8 cellular contexts compared by ENCODE assay signal in genomic region chr7:101253199-101253598, GRCh38. TPM values are rescaled to one million over a fixed set of nuclear protein-coding genes. Genes with fewer than 3 reads are reported as not detected.
A peak's percentile ranks its signal among the peaks of the same experiment; 100 is the strongest.
DNase-seq lines count a peak whose midpoint lies in the region; ATAC-seq, FAIRE-seq and TF ChIP-seq lines count a peak whose summit lies in the region.
"Not testable (repeated sequence)": the region's sequence is repeated elsewhere in the genome, so short reads cannot be mapped to it uniquely, and the experiment has no call there.
"Had no signal": no experiment of that assay in that cellular context is flagged by ENCODE, and none has a peak within 500 bp of the region (broad histone marks: within the 10 kb centered on the region; RNA-seq: fewer than 3 reads in every experiment).

No MANE protein-coding gene starts in this region.

- H3K27me3 Mint-ChIP-seq in activated CD4-positive, alpha-beta T cell treated with anti-CD3 and anti-CD28 coated beads, Interleukin-2, amount 10 ng/mL, durations not matched to agents 24 days and 14 days; memory B cell; stimulated activated naive CD8-positive, alpha-beta T cell treated with anti-CD3 and anti-CD28 coated beads, Interleukin-15, amount 100 ng/mL, for 72 hours: not testable (repeated sequence)

- H3K79me2 ChIP-seq in DND-41 (ENCODE audit: insufficient read depth, low read length) (peaks cover 39% of the 10 kb centered on the region), OCI-LY3 (ENCODE audit: low read length) (peaks cover 37% of the 10 kb centered on the region), GM12878 (ENCODE audit: control insufficient read depth, insufficient read depth, low read length) (peaks cover 29% of the 10 kb centered on the region)

- SMC1A ChIA-PET in GM12878 (lab: Charles Lee; ENCODE audit: uncharacterized antibody, unreplicated experiment) = interaction anchor here (0.8 to 1.3 kb wide), 2 partner anchors 10 to 38 kb away, joined by 3 read pairs; no protein-coding TSS in a partner anchor

- in situ Hi-C loops in GM12878 (cut with MboI) = not testable (repeated sequence)

- not testable (repeated sequence) for TF ChIP-seq EP300 in GM12878 (IDR thresholded peaks at IDR 0.05; ENCODE audit: borderline replicate concordance in 1 of 2, control insufficient read depth in 1 of 2, low read depth in 2 of 2, low read length in 2 of 2)

- POLR2A ChIA-PET in GM12878 (lab: Charles Lee) = interaction anchor here (0.7 to 1.0 kb wide), 2 partner anchors 92 to 127 kb away, joined by 3 to 6 read pairs; no protein-coding TSS in a partner anchor

- TF ChIP-seq POLR2A in GM12878 (IDR thresholded peaks at IDR 0.05; ENCODE audit: low read depth, low read length) = not testable (repeated sequence)

- not testable (repeated sequence) for BruUV-seq in GM12878 (replicated peaks; lab: Mats Ljungman, UMichigan)

- H3K27ac Mint-ChIP-seq in activated CD4-positive, alpha-beta T cell treated with anti-CD3 and anti-CD28 coated beads, Interleukin-2, amount 10 ng/mL, durations not matched to agents 24 days and 14 days; memory B cell; stimulated activated naive CD8-positive, alpha-beta T cell treated with anti-CD3 and anti-CD28 coated beads, Interleukin-15, amount 100 ng/mL, for 72 hours: not testable (repeated sequence)

- peaks cover 15% of the 10 kb centered on the region for H3K4me1 Mint-ChIP-seq in activated CD4-positive, alpha-beta T cell treated with anti-CD3 and anti-CD28 coated beads, Interleukin-2, amount 10 ng/mL, durations not matched to agents 24 days and 14 days
- H3K4me1 Mint-ChIP-seq in memory B cell = peaks cover 15% of the 10 kb centered on the region
- peaks cover 36% of the 10 kb centered on the region for H3K4me1 Mint-ChIP-seq in stimulated activated naive CD8-positive, alpha-beta T cell treated with anti-CD3 and anti-CD28 coated beads, Interleukin-15, amount 100 ng/mL, for 72 hours

- H3K36me3 Mint-ChIP-seq in activated CD4-positive, alpha-beta T cell treated with anti-CD3 and anti-CD28 coated beads, Interleukin-2, amount 10 ng/mL, durations not matched to agents 24 days and 14 days (ENCODE audit: low read depth) = peaks cover 13% of the 10 kb centered on the region
- H3K36me3 Mint-ChIP-seq in memory B cell = not testable (repeated sequence)

- TF ChIP-seq CTCF in DND-41 (IDR thresholded peaks at IDR 0.05; ENCODE audit: borderline replicate concordance, extremely low read depth, low read length, poor library complexity, severe bottlenecking); OCI-LY3 (IDR thresholded peaks at IDR 0.05; ENCODE audit: low read depth, low read length); GM12878 (IDR thresholded peaks at IDR 0.05 in 2 of 3, conservative IDR thresholded peaks at IDR 0.05 in 1 of 3; ENCODE audit: control insufficient read depth in 2 of 3, extremely low read depth in 1 of 3, insufficient read depth in 1 of 3, low read depth in 3 of 3, low read length in 3 of 3): not testable (repeated sequence)

- peak overlapping the region; percentile 93; the same call in 1 of the 2 replicates for H3K4me2 ChIP-seq in DND-41 (ENCODE audit: insufficient read depth, low read length)
- peak overlapping the region; percentile 64 for H3K4me2 ChIP-seq in OCI-LY3 (ENCODE audit: low read length)
- H3K4me2 ChIP-seq in GM12878 (ENCODE audit: control insufficient read depth, insufficient read depth) = peak overlapping the region; percentile 36; the same call in 1 of the 2 replicates

- H3K9me3 Mint-ChIP-seq in activated CD4-positive, alpha-beta T cell treated with anti-CD3 and anti-CD28 coated beads, Interleukin-2, amount 10 ng/mL, durations not matched to agents 24 days and 14 days; memory B cell; stimulated activated naive CD8-positive, alpha-beta T cell treated with anti-CD3 and anti-CD28 coated beads, Interleukin-15, amount 100 ng/mL, for 72 hours: not testable (repeated sequence)

- H3K27me3 ChIP-seq in DND-41 (ENCODE audit: insufficient read depth, low read length, poor library complexity); OCI-LY3 (ENCODE audit: low read depth, low read length); GM12878 (replicated peaks in 1 of 2; ENCODE audit: control insufficient read depth in 2 of 2, insufficient read depth in 2 of 2, low read length in 1 of 2): not testable (repeated sequence)

- not testable (repeated sequence) for H3K4me3 ChIP-seq in DND-41 (ENCODE audit: low read depth in 1 of 2, low read length in 2 of 2); GM12878
- H3K4me3 ChIP-seq in OCI-LY3 (ENCODE audit: low read length) = peak overlapping the region; percentile 97

- not testable (repeated sequence) for TF ChIP-seq RAD21 in GM12878 (IDR thresholded peaks at IDR 0.05; ENCODE audit: insufficient read depth, low read depth, low read length)

- not testable (repeated sequence) for H4K20me1 ChIP-seq in DND-41 (ENCODE audit: insufficient read depth, low read length); OCI-LY3 (ENCODE audit: insufficient read depth, low read length); GM12878 (ENCODE audit: control insufficient read depth, insufficient read depth)

- not testable (repeated sequence) for DNase-seq in DND-41; activated CD4-positive, alpha-beta T cell treated with anti-CD3 and anti-CD28 coated beads, Interleukin-2, amount 10 ng/mL, durations not matched to agents 24 days and 14 days; GM12878 (ENCODE audit: low read depth, low spot score); memory B cell (ENCODE audit: low spot score in 2 of 2); stimulated activated naive CD8-positive, alpha-beta T cell treated with anti-CD3 and anti-CD28 coated beads, Interleukin-15, amount 100 ng/mL, for 72 hours

- RAD21 ChIA-PET in GM12878 (lab: Charles Lee; ENCODE audit: unreplicated experiment) = interaction anchor here (0.9 to 2.3 kb wide), 3 partner anchors 10 to 109 kb away, joined by 4 to 6 read pairs (median 5); partner anchors contain the start of gene ZNHIT1

- intact Hi-C loops in activated CD4-positive, alpha-beta T cell treated with anti-CD3 and anti-CD28 coated beads, Interleukin-2, amount 10 ng/mL, durations not matched to agents 24 days and 14 days (cut with micrococcal nuclease) = loop anchor here (2.0 to 5.0 kb wide), 2 partner anchors 34 to 69 kb away; partner anchors contain the start of genes IFT22 and ZNHIT1
- intact Hi-C loops in GM12878 (cut with micrococcal nuclease; ENCODE audit: unreplicated experiment) = not testable (repeated sequence)

- ATAC-seq in DND-41 (ENCODE audit: insufficient read depth, low read depth); GM12878; memory B cell (ENCODE audit: low read depth); stimulated activated naive CD8-positive, alpha-beta T cell treated with anti-CD3 and anti-CD28 coated beads, Interleukin-15, amount 100 ng/mL, for 72 hours: not testable (repeated sequence)

- H3K9ac ChIP-seq in DND-41 (ENCODE audit: low read depth, low read length); OCI-LY3 (ENCODE audit: low read length); GM12878 (ENCODE audit: control insufficient read depth, insufficient read depth, low read length): not testable (repeated sequence)

- FAIRE-seq in GM12878 (lab: Jason Lieb, UNC) = not testable (repeated sequence)

- CTCF ChIA-PET in GM12878 (lab: Yijun Ruan, JAX) = interaction anchor here (0.8 to 4.4 kb wide), 5 partner anchors 10 to 109 kb away, joined by 3 to 17 read pairs (median 13); partner anchors contain the start of genes PLOD3 and ZNHIT1

- peaks cover 30% of the 10 kb centered on the region for H3K4me1 ChIP-seq in DND-41 (ENCODE audit: insufficient read depth, low read length)
- peaks cover 21% of the 10 kb centered on the region for H3K4me1 ChIP-seq in OCI-LY3 (ENCODE audit: low read length)
- not testable (repeated sequence) for H3K4me1 ChIP-seq in GM12878 (ENCODE audit: control insufficient read depth, insufficient read depth, low read length)

- H3K36me3 ChIP-seq in DND-41 (ENCODE audit: insufficient read depth, low read length) (peaks cover 17% of the 10 kb centered on the region), OCI-LY3 (replicated peaks; ENCODE audit: low read depth, low read length) (peaks cover 10% of the 10 kb centered on the region)
- H3K36me3 ChIP-seq in GM12878 (ENCODE audit: control insufficient read depth in 2 of 2, insufficient read depth in 2 of 2, low read length in 1 of 2) = not testable (repeated sequence)

- H3K9me3 ChIP-seq in DND-41 (ENCODE audit: insufficient read depth, low read length, severe bottlenecking); OCI-LY3 (ENCODE audit: insufficient read depth, low read length); GM12878 (replicated peaks; ENCODE audit: control insufficient read depth, insufficient read depth, low read length): not testable (repeated sequence)

- peak overlapping the region; percentile 86; the same call in 1 of the 2 replicates for H2AFZ ChIP-seq in DND-41 (ENCODE audit: low read depth, low read length)
- H2AFZ ChIP-seq in OCI-LY3 (ENCODE audit: low read depth, low read length); GM12878 (ENCODE audit: control insufficient read depth, low read depth, low read length): not testable (repeated sequence)

- H3K4me3 Mint-ChIP-seq in activated CD4-positive, alpha-beta T cell treated with anti-CD3 and anti-CD28 coated beads, Interleukin-2, amount 10 ng/mL, durations not matched to agents 24 days and 14 days = peak overlapping the region; percentile 62
- peak overlapping the region; percentile 21 for H3K4me3 Mint-ChIP-seq in memory B cell
- peak overlapping the region; percentile 8 to 97 for H3K4me3 Mint-ChIP-seq in stimulated activated naive CD8-positive, alpha-beta T cell treated with anti-CD3 and anti-CD28 coated beads, Interleukin-15, amount 100 ng/mL, for 72 hours

- H3K27ac ChIP-seq in DND-41 (ENCODE audit: low read length); OCI-LY3 (ENCODE audit: low read length); GM12878 (ENCODE audit: control insufficient read depth, insufficient read depth): not testable (repeated sequence)

- WGBS in GM12878 (ENCODE audit: insufficient coverage, insufficient replicate concordance, low lambda C conversion rate, missing lambda C conversion rate) = 74% methylated on average over 5 of the region's 5 CpGs

RNA-seq across cellular contexts. Expression of gene FIS1, which starts 8.3 kb away (rescaled TPM):
- 127 and 136 TPM in 2 replicates for total RNA-seq in activated CD4-positive, alpha-beta T cell treated with anti-CD3 and anti-CD28 coated beads, Interleukin-2, amount 10 ng/mL, durations not matched to agents 24 days and 14 days
- 56.3 and 63.6 TPM in 2 replicates for total RNA-seq in GM12878 (2013; cell fraction: nucleolus; rRNA removed)
- 109 and 116 TPM in 2 replicates for total RNA-seq in GM12878 (2014; rRNA removed)
- 97.9 and 103 TPM in 2 replicates for total RNA-seq in GM12878 (2014; rRNA removed; fragmentation: Illumina TruSeq; extraction: Trizol)
- total RNA-seq in GM12878 (2021) = 104 and 110 TPM in 2 replicates
- polyA plus RNA-seq in GM12878 (2011; ENCODE audit: low read depth) = 63.8 TPM
- 66.1 and 95.5 TPM in 2 replicates for polyA plus RNA-seq in GM12878 (2011; rRNA removed)
- 159 and 194 TPM in 2 replicates for polyA plus RNA-seq in GM12878 (2011; cell fraction: cytosol; rRNA removed)
- 109 and 149 TPM in 2 replicates for polyA plus RNA-seq in GM12878 (2011; cell fraction: nucleus; rRNA removed)
- polyA plus RNA-seq in GM12878 (2012) = 81.7 and 82.3 TPM in 2 replicates
- polyA plus RNA-seq in GM12878 (2014; fragmentation: Illumina TruSeq; extraction: Trizol) = 52.1 and 105 TPM in 2 replicates
- 10 to 100 TPM; 83.4 to 88.5 TPM for polyA plus RNA-seq in GM12878 (2014; fragmentation: Nextera tagmentation; extraction: Ambion mirVana)
- polyA plus RNA-seq in GM12878 (2014; rRNA removed) = 127 and 141 TPM in 2 replicates
- 100 to 1,000 TPM; 147 to 149 TPM for polyA plus RNA-seq in GM12878 (2016; fragmentation: Nextera tagmentation; extraction: Ambion mirVana)
- 40.2 and 60.9 TPM in 2 replicates for polyA minus RNA-seq in GM12878 (2011; rRNA and poly(A)+ RNA removed)
- 12.0 and 13.8 TPM in 2 replicates for polyA minus RNA-seq in GM12878 (2011; cell fraction: cytosol; rRNA and poly(A)+ RNA removed)
- polyA minus RNA-seq in GM12878 (2011; cell fraction: nucleus; rRNA and poly(A)+ RNA removed) = 17.7 and 23.1 TPM in 2 replicates

RNA-seq across cellular contexts. Expression of gene CLDN15, which starts 15.6 kb away (rescaled TPM):
- total RNA-seq in activated CD4-positive, alpha-beta T cell treated with anti-CD3 and anti-CD28 coated beads, Interleukin-2, amount 10 ng/mL, durations not matched to agents 24 days and 14 days = 19.6 and 20.7 TPM in 2 replicates
- total RNA-seq in GM12878 (2013; cell fraction: nucleolus; rRNA removed) = 24.4 and 25.6 TPM in 2 replicates
- total RNA-seq in GM12878 (2014; rRNA removed) (6.5 and 7.6 TPM in 2 replicates), GM12878 (2014; rRNA removed; fragmentation: Illumina TruSeq; extraction: Trizol) (3.8 and 4.7 TPM in 2 replicates), GM12878 (2021) (8.3 and 8.7 TPM in 2 replicates)
- 2.1 TPM for polyA plus RNA-seq in GM12878 (2011; ENCODE audit: low read depth)
- polyA plus RNA-seq in GM12878 (2011; rRNA removed) (7.5 and 10.0 TPM in 2 replicates), GM12878 (2014; fragmentation: Illumina TruSeq; extraction: Trizol) (3.9 and 7.0 TPM in 2 replicates), GM12878 (2014; fragmentation: Nextera tagmentation; extraction: Ambion mirVana) (1 to 10 TPM in 1 of 2 experiments, under 1 TPM in 1; 0.47 to 1.1 TPM), GM12878 (2014; rRNA removed) (15.0 and 15.9 TPM in 2 replicates), GM12878 (2016; fragmentation: Nextera tagmentation; extraction: Ambion mirVana) (1 to 10 TPM; 4.4 to 6.2 TPM)
- 10.4 and 13.8 TPM in 2 replicates for polyA plus RNA-seq in GM12878 (2011; cell fraction: cytosol; rRNA removed)
- polyA plus RNA-seq in GM12878 (2011; cell fraction: nucleus; rRNA removed) = 72.8 and 78.5 TPM in 2 replicates
- 5.6 and 8.8 TPM in 2 replicates for polyA plus RNA-seq in GM12878 (2012)
- 4.4 and 8.8 TPM in 2 replicates for polyA minus RNA-seq in GM12878 (2011; rRNA and poly(A)+ RNA removed)
- 1.4 and 2.9 TPM in 2 replicates for polyA minus RNA-seq in GM12878 (2011; cell fraction: cytosol; rRNA and poly(A)+ RNA removed)
- polyA minus RNA-seq in GM12878 (2011; cell fraction: nucleus; rRNA and poly(A)+ RNA removed) = 11.8 and 14.1 TPM in 2 replicates

RNA-seq across cellular contexts. Expression of gene ZNHIT1, which starts 35.2 kb away (rescaled TPM):
- total RNA-seq in activated CD4-positive, alpha-beta T cell treated with anti-CD3 and anti-CD28 coated beads, Interleukin-2, amount 10 ng/mL, durations not matched to agents 24 days and 14 days = 53.8 and 54.2 TPM in 2 replicates
- total RNA-seq in GM12878 (2013; cell fraction: nucleolus; rRNA removed) = 21.2 and 22.4 TPM in 2 replicates
- total RNA-seq in GM12878 (2014; rRNA removed) = 78.6 and 79.2 TPM in 2 replicates
- 32.5 and 33.9 TPM in 2 replicates for total RNA-seq in GM12878 (2014; rRNA removed; fragmentation: Illumina TruSeq; extraction: Trizol)
- 51.8 and 55.2 TPM in 2 replicates for total RNA-seq in GM12878 (2021)
- 19.0 TPM for polyA plus RNA-seq in GM12878 (2011; ENCODE audit: low read depth)
- 19.2 and 25.7 TPM in 2 replicates for polyA plus RNA-seq in GM12878 (2011; rRNA removed)
- 45.7 and 46.3 TPM in 2 replicates for polyA plus RNA-seq in GM12878 (2011; cell fraction: cytosol; rRNA removed)
- polyA plus RNA-seq in GM12878 (2011; cell fraction: nucleus; rRNA removed) = 28.0 and 28.9 TPM in 2 replicates
- 43.7 and 46.4 TPM in 2 replicates for polyA plus RNA-seq in GM12878 (2012)
- polyA plus RNA-seq in GM12878 (2014; fragmentation: Illumina TruSeq; extraction: Trizol) = 7.6 and 30.2 TPM in 2 replicates
- 10 to 100 TPM in 1 of 2 experiments, 1 to 10 TPM in 1; 3.8 to 14.9 TPM for polyA plus RNA-seq in GM12878 (2014; fragmentation: Nextera tagmentation; extraction: Ambion mirVana)
- polyA plus RNA-seq in GM12878 (2014; rRNA removed) = 71.4 and 75.9 TPM in 2 replicates
- 10 to 100 TPM; 77.7 to 78.4 TPM for polyA plus RNA-seq in GM12878 (2016; fragmentation: Nextera tagmentation; extraction: Ambion mirVana)
- 6.5 and 20.0 TPM in 2 replicates for polyA minus RNA-seq in GM12878 (2011; rRNA and poly(A)+ RNA removed)
- polyA minus RNA-seq in GM12878 (2011; cell fraction: cytosol; rRNA and poly(A)+ RNA removed) = 10.8 and 13.8 TPM in 2 replicates
- polyA minus RNA-seq in GM12878 (2011; cell fraction: nucleus; rRNA and poly(A)+ RNA removed) = 4.0 and 9.8 TPM in 2 replicates

RNA-seq across cellular contexts. Expression of gene PLOD3, which starts 35.8 kb away (rescaled TPM):
- total RNA-seq in activated CD4-positive, alpha-beta T cell treated with anti-CD3 and anti-CD28 coated beads, Interleukin-2, amount 10 ng/mL, durations not matched to agents 24 days and 14 days = 85.2 and 93.6 TPM in 2 replicates
- total RNA-seq in GM12878 (2013; cell fraction: nucleolus; rRNA removed) = 64.1 and 64.5 TPM in 2 replicates
- total RNA-seq in GM12878 (2014; rRNA removed) = 12.4 and 13.5 TPM in 2 replicates
- total RNA-seq in GM12878 (2014; rRNA removed; fragmentation: Illumina TruSeq; extraction: Trizol) = 5.3 and 9.2 TPM in 2 replicates
- total RNA-seq in GM12878 (2021) = 25.0 and 27.8 TPM in 2 replicates
- 10.5 TPM for polyA plus RNA-seq in GM12878 (2011; ENCODE audit: low read depth)
- polyA plus RNA-seq in GM12878 (2011; rRNA removed) = 15.2 and 17.3 TPM in 2 replicates
- polyA plus RNA-seq in GM12878 (2011; cell fraction: cytosol; rRNA removed) = 25.7 and 29.6 TPM in 2 replicates
- 83.0 and 97.3 TPM in 2 replicates for polyA plus RNA-seq in GM12878 (2011; cell fraction: nucleus; rRNA removed)
- polyA plus RNA-seq in GM12878 (2012) = 26.0 and 27.8 TPM in 2 replicates
- 7.7 and 14.6 TPM in 2 replicates for polyA plus RNA-seq in GM12878 (2014; fragmentation: Illumina TruSeq; extraction: Trizol)
- polyA plus RNA-seq in GM12878 (2014; fragmentation: Nextera tagmentation; extraction: Ambion mirVana) = 1 to 10 TPM in 1 of 2 experiments, under 1 TPM in 1; 0.53 to 3.2 TPM
- 15.6 and 20.0 TPM in 2 replicates for polyA plus RNA-seq in GM12878 (2014; rRNA removed)
- 10 to 100 TPM; 19.6 to 23.0 TPM for polyA plus RNA-seq in GM12878 (2016; fragmentation: Nextera tagmentation; extraction: Ambion mirVana)
- polyA minus RNA-seq in GM12878 (2011; rRNA and poly(A)+ RNA removed) = 10.1 and 21.9 TPM in 2 replicates
- 9.5 and 12.3 TPM in 2 replicates for polyA minus RNA-seq in GM12878 (2011; cell fraction: cytosol; rRNA and poly(A)+ RNA removed)
- polyA minus RNA-seq in GM12878 (2011; cell fraction: nucleus; rRNA and poly(A)+ RNA removed) = 19.8 and 34.6 TPM in 2 replicates

RNA-seq across cellular contexts. Expression of gene MOGAT3, which starts 52.4 kb away (rescaled TPM):
- not detected in 2 replicates for total RNA-seq in activated CD4-positive, alpha-beta T cell treated with anti-CD3 and anti-CD28 coated beads, Interleukin-2, amount 10 ng/mL, durations not matched to agents 24 days and 14 days
- total RNA-seq in GM12878 (2013; cell fraction: nucleolus; rRNA removed) = not detected in 2 replicates
- total RNA-seq in GM12878 (2014; rRNA removed) = not detected in 2 replicates
- total RNA-seq in GM12878 (2014; rRNA removed; fragmentation: Illumina TruSeq; extraction: Trizol) = not detected in 2 replicates
- not detected in 2 replicates for total RNA-seq in GM12878 (2021)
- polyA plus RNA-seq in GM12878 (2011; ENCODE audit: low read depth) = not detected
- polyA plus RNA-seq in GM12878 (2011; rRNA removed) = 0.11 TPM in 1 of 2 replicates, not detected in the other
- 0.03 TPM in 1 of 2 replicates, not detected in the other for polyA plus RNA-seq in GM12878 (2011; cell fraction: cytosol; rRNA removed)
- 0.04 and 0.10 TPM in 2 replicates for polyA plus RNA-seq in GM12878 (2011; cell fraction: nucleus; rRNA removed)
- polyA plus RNA-seq in GM12878 (2012) = not detected in 2 replicates
- not detected in 2 replicates for polyA plus RNA-seq in GM12878 (2014; fragmentation: Illumina TruSeq; extraction: Trizol)
- not detected for polyA plus RNA-seq in GM12878 (2014; fragmentation: Nextera tagmentation; extraction: Ambion mirVana)
- not detected in 2 replicates for polyA plus RNA-seq in GM12878 (2014; rRNA removed)
- polyA plus RNA-seq in GM12878 (2016; fragmentation: Nextera tagmentation; extraction: Ambion mirVana) = not detected
- polyA minus RNA-seq in GM12878 (2011; rRNA and poly(A)+ RNA removed) = not detected in 2 replicates
- polyA minus RNA-seq in GM12878 (2011; cell fraction: cytosol; rRNA and poly(A)+ RNA removed) = not detected in 2 replicates
- 0.48 TPM in 1 of 2 replicates, not detected in the other for polyA minus RNA-seq in GM12878 (2011; cell fraction: nucleus; rRNA and poly(A)+ RNA removed)
- total RNA-seq: spleen, upper lobe of right lung had no signal
- polyA plus RNA-seq: spleen had no signal

Comparison
In these comparisons a context has a peak if more than half of its experiments do, and no peak if none do; other contexts are left out.
1. H3K4me2 ChIP-seq: peak in every context shown above with its lines; median percentile 93 in DND-41; 64 in OCI-LY3; 36 in GM12878.